In the genomic region with DNA sequence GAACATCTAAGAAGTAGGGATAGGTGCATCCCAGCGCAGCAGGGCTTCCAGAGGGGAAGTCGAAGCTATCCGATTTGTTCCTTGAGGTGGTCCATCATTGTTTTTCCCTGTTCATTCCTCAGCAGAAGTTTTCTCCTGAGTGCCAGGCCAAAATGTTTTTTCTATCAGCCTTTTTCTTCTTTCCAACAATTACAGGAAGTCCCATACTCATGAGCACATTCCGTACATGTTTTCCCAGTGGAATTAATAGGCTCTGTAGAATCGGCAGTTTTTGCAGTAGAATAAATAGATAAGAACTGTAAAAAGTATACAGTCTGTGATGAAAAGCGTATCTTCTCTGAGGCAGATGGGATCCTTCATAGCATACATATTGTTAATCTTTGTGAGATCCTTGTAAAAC, we compare ENCODE assay signal across 18 cellular contexts. TPM values are rescaled to one million over a fixed set of nuclear protein-coding genes. Genes with fewer than 3 reads are reported as not detected.
DNase-seq lines count a peak whose midpoint lies in the region; ATAC-seq, FAIRE-seq and TF ChIP-seq lines count a peak whose summit lies in the region.
"Had no signal": no experiment of that assay in that cellular context is flagged by ENCODE, and none has a peak within 500 bp of the region (broad histone marks: within the 10 kb centered on the region; RNA-seq: fewer than 3 reads in every experiment).

No MANE protein-coding gene starts in this region.

- H3K4me2 ChIP-seq in endothelial cell of umbilical vein (ENCODE audit: insufficient read depth, low read length), result peak overlapping the region; percentile 72

- H4K20me1 ChIP-seq in endothelial cell of umbilical vein (replicated peaks; ENCODE audit: control insufficient read depth, extremely low read depth, insufficient read depth, low read length), result no peaks in the 10 kb centered on the region

- no peaks in the 10 kb centered on the region for H3K36me3 ChIP-seq in WERI-Rb-1
- H3K36me3 ChIP-seq in endothelial cell of umbilical vein (ENCODE audit: control insufficient read depth in 2 of 2, extremely low read depth in 1 of 2, insufficient read depth in 2 of 2, low read length in 2 of 2), result no peaks in the 10 kb centered on the region
- H3K36me3 ChIP-seq: BE2C had no signal

- H3K4me3 ChIP-seq in WERI-Rb-1 (ENCODE audit: low read depth, low read length) (no peak overlapping the region), endothelial cell of umbilical vein (replicated peaks in 1 of 3; ENCODE audit: insufficient read depth in 1 of 3, low read depth in 1 of 3, low read length in 3 of 3) (peak overlapping the region in 1 of 3 experiments; percentile 5)

- H3K27me3 ChIP-seq in WERI-Rb-1 (ENCODE audit: insufficient read depth, low read depth, severe bottlenecking), result no peaks in the 10 kb centered on the region
- peaks cover 0 to 2% of the 10 kb centered on the region in 2 experiments for H3K27me3 ChIP-seq in endothelial cell of umbilical vein (ENCODE audit: control insufficient read depth in 2 of 2, insufficient read depth in 2 of 2, low read length in 2 of 2)
- H3K27me3 ChIP-seq: BE2C had no signal

- BruUV-seq in endothelial cell of umbilical vein (replicated peaks; lab: Mats Ljungman, UMichigan), result no TSS peak

- intact Hi-C loops in endothelial cell of umbilical vein (cut with micrococcal nuclease), result loop anchor here (1.0 kb wide), 2 partner anchors 25 to 173 kb away; no protein-coding TSS in a partner anchor

- CTCF ChIA-PET in endothelial cell of umbilical vein (lab: Charles Lee), result interaction anchor here (0.8 to 0.9 kb wide), 2 partner anchors 34 to 289 kb away, joined by 3 to 4 read pairs; a partner anchor contains a TSS

- DNase-seq in GM03348 (ENCODE audit: low spot score) (peak; percentile 28), WERI-Rb-1 (no peak), endothelial cell of umbilical vein (ENCODE audit: low read depth, low spot score) (peak; percentile 83), pulmonary artery endothelial cell (ENCODE audit: low read depth, low spot score) (peak; percentile 60), middle frontal gyrus (ENCODE audit: extremely low spot score, low spot score) (no peak), GM10266 (ENCODE audit: extremely low spot score) (no peak), left lobe of liver (ENCODE audit: low spot score) (no peak)
- DNase-seq: BE2C; CD8-positive, alpha-beta T cell; DMS79 treated with DMSO at 0.1 percent for 48 hours; GDM1; Karpas-422; NCI-H1930; NCI-H2171; NCI-H446 treated with DMSO at 0.1 percent for 48 hours; NCI-H748 treated with DMSO at 0.1 percent for 48 hours had no signal

- H3K27ac ChIP-seq in WERI-Rb-1, result peak overlapping the region; percentile 43
- peak overlapping the region; percentile 87 for H3K27ac ChIP-seq in endothelial cell of umbilical vein (ENCODE audit: insufficient read depth, low read depth, low read length)

- peak overlapping the region; percentile 43 for H3K9ac ChIP-seq in endothelial cell of umbilical vein (replicated peaks; ENCODE audit: extremely low read depth, insufficient read depth, low read length)

- peaks cover 27% of the 10 kb centered on the region for H3K4me1 ChIP-seq in endothelial cell of umbilical vein (ENCODE audit: control insufficient read depth, extremely low read depth, insufficient read depth, low read length)
- H3K4me1 ChIP-seq: BE2C had no signal

- no peaks in the 10 kb centered on the region for H3K79me2 ChIP-seq in endothelial cell of umbilical vein (ENCODE audit: control insufficient read depth, insufficient read depth, low read length)

- no peak for TF ChIP-seq POLR2A in endothelial cell of umbilical vein (IDR thresholded peaks at IDR 0.05; ENCODE audit: low read depth, low read length)

- POLR2A ChIA-PET in endothelial cell of umbilical vein (lab: Charles Lee), result no interaction called here

- no peak for ATAC-seq in left lobe of liver
- ATAC-seq: CD8-positive, alpha-beta T cell had no signal

- TF ChIP-seq CTCF in WERI-Rb-1 (IDR thresholded peaks at IDR 0.05; ENCODE audit: low read depth, low read length) (no peak), endothelial cell of umbilical vein (IDR thresholded peaks at IDR 0.05; ENCODE audit: extremely low read depth in 1 of 2, insufficient read depth in 1 of 2, low read depth in 1 of 2, low read length in 2 of 2) (no peak), GM10266 (IDR thresholded peaks at IDR 0.05; ENCODE audit: control insufficient read depth, insufficient read depth, low read depth, missing control alignments) (no peak)

- dilution Hi-C loops in endothelial cell of umbilical vein (cut with MboI; ENCODE audit: extremely low pct_ligation_motif_present, low sequenced_read_pairs), result no loop called here

- H3K9me1 ChIP-seq in endothelial cell of umbilical vein (replicated peaks; ENCODE audit: control insufficient read depth, extremely low read depth, insufficient read depth, low read length), result no peaks in the 10 kb centered on the region

- H2AFZ ChIP-seq in endothelial cell of umbilical vein (ENCODE audit: low read depth, low read length), result peak overlapping the region; percentile 72

- H3K9me3 ChIP-seq in WERI-Rb-1 (ENCODE audit: severe bottlenecking) (no peaks in the 10 kb centered on the region), endothelial cell of umbilical vein (replicated peaks; ENCODE audit: control insufficient read depth, insufficient read depth, low read length) (no peaks in the 10 kb centered on the region)
- H3K9me3 ChIP-seq: BE2C had no signal

- peak; percentile 95 for FAIRE-seq in endothelial cell of umbilical vein (lab: Jason Lieb, UNC)
- FAIRE-seq: D721Med, H54 had no signal

TF ChIP-seq in endothelial cell of umbilical vein, 7 proteins besides CTCF, POLR2A, EP300 and RAD21:
- TF ChIP-seq GATA2 (IDR thresholded peaks at IDR 0.05; ENCODE audit: insufficient read depth, insufficient read length, low read depth, low read length) (no peak), JUN (IDR thresholded peaks at IDR 0.05; ENCODE audit: borderline replicate concordance, insufficient read depth, insufficient read length, low read depth) (peak; percentile 33)

RNA-seq across cellular contexts. Expression of a gene that starts 24.8 kb away (rescaled TPM):
- 0.30 and 0.97 TPM in 2 replicates for total RNA-seq in endothelial cell of umbilical vein
- polyA plus RNA-seq in endothelial cell of umbilical vein, result 0.04 and 0.48 TPM in 2 replicates
- polyA plus RNA-seq in endothelial cell of umbilical vein (2011; cell fraction: cytosol; rRNA removed), result 0.20 and 0.32 TPM in 2 replicates
- polyA plus RNA-seq in endothelial cell of umbilical vein (2011; cell fraction: nucleus; rRNA removed), result 1.1 and 1.7 TPM in 2 replicates
- polyA plus RNA-seq in endothelial cell of umbilical vein (2012), result 0.72 TPM in 2 replicates
- polyA minus RNA-seq in endothelial cell of umbilical vein, result 0.63 and 0.89 TPM in 2 replicates
- polyA minus RNA-seq in endothelial cell of umbilical vein (2011; cell fraction: cytosol; rRNA and poly(A)+ RNA removed), result not detected
- 0.82 and 3.1 TPM in 2 replicates for polyA minus RNA-seq in endothelial cell of umbilical vein (2011; cell fraction: nucleus; rRNA and poly(A)+ RNA removed)
- 0.11 and 0.13 TPM in 2 replicates for total RNA-seq in pulmonary artery endothelial cell
- 0.15 TPM for total RNA-seq in left lobe of liver

RNA-seq across cellular contexts. Expression of a gene that starts 33.8 kb away (rescaled TPM):
- total RNA-seq in endothelial cell of umbilical vein, result 44.1 and 44.4 TPM in 2 replicates
- 7.0 and 8.8 TPM in 2 replicates for polyA plus RNA-seq in endothelial cell of umbilical vein
- polyA plus RNA-seq in endothelial cell of umbilical vein (2011; cell fraction: cytosol; rRNA removed), result 14.2 and 14.5 TPM in 2 replicates
- polyA plus RNA-seq in endothelial cell of umbilical vein (2011; cell fraction: nucleus; rRNA removed), result 27.9 and 32.6 TPM in 2 replicates
- 19.0 and 27.3 TPM in 2 replicates for polyA plus RNA-seq in endothelial cell of umbilical vein (2012)
- polyA minus RNA-seq in endothelial cell of umbilical vein, result 16.8 and 18.3 TPM in 2 replicates
- polyA minus RNA-seq in endothelial cell of umbilical vein (2011; cell fraction: cytosol; rRNA and poly(A)+ RNA removed), result 27.1 TPM
- 21.9 and 31.3 TPM in 2 replicates for polyA minus RNA-seq in endothelial cell of umbilical vein (2011; cell fraction: nucleus; rRNA and poly(A)+ RNA removed)
- total RNA-seq in pulmonary artery endothelial cell, result 15.2 and 29.1 TPM in 2 replicates
- total RNA-seq in left lobe of liver, result 2.9 TPM

Comparison
In these comparisons a context has a peak if more than half of its experiments do, and no peak if none do; other contexts are left out.
1. DNase-seq: peak in GM03348 (single experiment), endothelial cell of umbilical vein (single experiment) and pulmonary artery endothelial cell (single experiment); none in WERI-Rb-1 (single experiment), middle frontal gyrus (single experiment), GM10266 (single experiment) and left lobe of liver (single experiment).